Comparison of ENCODE assay signal across 8 cellular contexts in genomic region chr14:58072288-58073071, GRCh38.
DNase-seq lines count a peak whose midpoint lies in the region; ATAC-seq, FAIRE-seq and TF ChIP-seq lines count a peak whose summit lies in the region.

No MANE protein-coding gene starts in this region.

- peaks cover 0 to 12% (median 0%) of the 10 kb centered on the region in 3 donors for H3K4me1 ChIP-seq in pancreas

- FAIRE-seq in HTR-8/SVneo (lab: Jason Lieb, UNC) (peak; percentile 96), pancreas (lab: Jason Lieb, UNC) (no peak)

- H3K27ac Mint-ChIP-seq in Calu3 (ENCODE audit: unreplicated experiment): no peak overlapping the region

- H3K27ac ChIP-seq in pancreas: no peak overlapping the region

- H3K36me3 ChIP-seq in pancreas: no peaks in the 10 kb centered on the region

- TF ChIP-seq CTCF in Calu3 (IDR thresholded peaks at IDR 0.05; ENCODE audit: unreplicated experiment) (peak; percentile 30), pancreas (IDR thresholded peaks at IDR 0.05) (peak; percentile 24 to 66 (median 62))

- ATAC-seq in GM19455 (IDR thresholded peaks at IDR 0.05; ENCODE audit: unreplicated experiment) (peak; percentile 81), pancreas (peak; percentile 68 to 97 (median 94)), HG03571 (IDR thresholded peaks at IDR 0.05; ENCODE audit: unreplicated experiment) (no peak)
- peak; percentile 46 to 63 for ATAC-seq in activated T-cell treated with anti-CD3 and anti-CD28 coated beads, Interleukin-2, amount 50 U/mL, for 4 hours

- H3K4me1 Mint-ChIP-seq in Calu3 (ENCODE audit: low read depth, unreplicated experiment): no peaks in the 10 kb centered on the region
- H3K4me1 Mint-ChIP-seq in activated T-cell treated with anti-CD3 and anti-CD28 coated beads, Interleukin-2, amount 50 U/mL, for 4 hours (ENCODE audit: low read depth): no peaks in the 10 kb centered on the region

- intact Hi-C loops in Calu3 (cut with micrococcal nuclease; ENCODE audit: unreplicated experiment): loop anchor here (1.0 to 5.0 kb wide), 4 partner anchors 200 to 586 kb away; no protein-coding TSS in a partner anchor
- intact Hi-C loops in pancreas (cut with DNase I): loop anchor here (5.0 to 10.0 kb wide), 2 partner anchors 585 to 588 kb away; no protein-coding TSS in a partner anchor

- H3K9me3 ChIP-seq in pancreas: no peaks in the 10 kb centered on the region

- H3K27me3 Mint-ChIP-seq in Calu3 (ENCODE audit: unreplicated experiment): peaks cover 24% of the 10 kb centered on the region
- H3K27me3 Mint-ChIP-seq in activated T-cell treated with anti-CD3 and anti-CD28 coated beads, Interleukin-2, amount 50 U/mL, for 4 hours (ENCODE audit: low read depth): peaks cover 12% of the 10 kb centered on the region

- 20 to 22% methylated on average over 17 of the region's 17 CpGs for WGBS in pancreas, 2 donors

- no peak overlapping the region for H3K4me3 Mint-ChIP-seq in Calu3 (ENCODE audit: low read depth, unreplicated experiment)
- no peak overlapping the region for H3K4me3 Mint-ChIP-seq in activated T-cell treated with anti-CD3 and anti-CD28 coated beads, Interleukin-2, amount 50 U/mL, for 4 hours

- H3K9me3 Mint-ChIP-seq in Calu3 (ENCODE audit: low read depth, unreplicated experiment): no peaks in the 10 kb centered on the region
- H3K9me3 Mint-ChIP-seq in activated T-cell treated with anti-CD3 and anti-CD28 coated beads, Interleukin-2, amount 50 U/mL, for 4 hours: no peaks in the 10 kb centered on the region

- no peak overlapping the region for H3K4me3 ChIP-seq in pancreas

- no peaks in the 10 kb centered on the region for H3K27me3 ChIP-seq in pancreas

- CTCF ChIA-PET in Calu3 (lab: Charles Lee): interaction anchor here (1.6 kb wide), 1 partner anchor 380 kb away, joined by 3 read pairs; no protein-coding TSS in a partner anchor

- no TSS peak for BruUV-seq in Calu3 (replicated peaks; lab: Mats Ljungman, UMichigan)

- no peaks in the 10 kb centered on the region for H3K36me3 Mint-ChIP-seq in Calu3 (ENCODE audit: insufficient read depth, unreplicated experiment)
- H3K36me3 Mint-ChIP-seq in activated T-cell treated with anti-CD3 and anti-CD28 coated beads, Interleukin-2, amount 50 U/mL, for 4 hours (ENCODE audit: insufficient read depth): no peaks in the 10 kb centered on the region

- DNase-seq in Calu3 (peak; percentile 63), HTR-8/SVneo (ENCODE audit: insufficient read length, low spot score) (peak; percentile 90), NCI-H82 treated with DMSO at 0.1 percent for 48 hours (lab: John Stamatoyannopoulos, UW; ENCODE audit: unreplicated experiment) (peak; percentile 100), germinal center (ENCODE audit: low spot score) (peak; percentile 32), pancreas (peak in 4 of 6 donors; percentile 25 to 60 (median 34))
- DNase-seq in activated T-cell treated with anti-CD3 and anti-CD28 coated beads, Interleukin-2, amount 50 U/mL, for 4 hours: peak; percentile 7

Comparison
In these comparisons a context has a peak if more than half of its experiments do, and no peak if none do; other contexts are left out.
1. DNase-seq: peak in every context shown above with its lines; median percentile 100 in NCI-H82 treated with DMSO at 0.1 percent for 48 hours; 90 in HTR-8/SVneo; 63 in Calu3; 34 in pancreas; 32 in germinal center; 7 in activated T-cell treated with anti-CD3 and anti-CD28 coated beads, Interleukin-2, amount 50 U/mL, for 4 hours.